8 cellular contexts compared by ENCODE assay signal in the genomic region with DNA sequence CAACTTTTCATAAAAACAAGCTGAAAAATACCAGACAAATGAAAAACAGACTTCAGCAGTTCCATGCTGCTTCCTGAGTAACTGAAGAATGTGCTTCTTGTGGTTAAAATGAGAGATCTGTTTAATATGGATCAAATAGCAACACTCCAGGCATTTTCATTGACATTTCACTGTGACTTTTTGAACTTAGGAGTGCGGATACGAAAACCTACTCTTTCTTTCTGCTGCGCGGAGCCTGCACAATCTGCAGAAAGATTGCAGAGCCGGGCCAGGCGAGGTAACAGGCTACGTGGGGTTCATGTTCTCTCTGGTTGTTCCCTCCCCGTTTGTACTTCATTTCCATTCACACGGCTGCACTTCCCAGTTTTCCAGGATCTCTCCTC. TPM values are rescaled to one million over a fixed set of nuclear protein-coding genes. Genes with fewer than 3 reads are reported as not detected.
DNase-seq lines count a peak whose midpoint lies in the region; ATAC-seq and TF ChIP-seq lines count a peak whose summit lies in the region.

No MANE protein-coding gene starts in this region.

- H3K27ac Mint-ChIP-seq in GM23338: peak overlapping the region; percentile 96
- peak overlapping the region; percentile 82 for H3K27ac Mint-ChIP-seq in activated T-helper 1 cell treated with anti-CD3 and anti-CD28 coated beads, Interleukin-12 subunit alpha, Interleukin-12 subunit beta, Interleukin-2, Interleukin-4 antibody, amounts not matched to agents 30 ng/mL and 10 ng/mL and 1 ng/mL, durations not matched to agents 14 hours and 24 hours and 36 hours

- H3K4me3 ChIP-seq in GM23338: peak overlapping the region; percentile 91
- peak overlapping the region; percentile 84 for H3K4me3 ChIP-seq in right atrium auricular region
- H3K4me3 ChIP-seq in skeletal muscle cell (ENCODE audit: low read depth, low read length): peak overlapping the region; percentile 81

- intact Hi-C loops in activated T-helper 1 cell treated with anti-CD3 and anti-CD28 coated beads, Interleukin-12 subunit alpha, Interleukin-12 subunit beta, Interleukin-2, Interleukin-4 antibody, amounts not matched to agents 30 ng/mL and 10 ng/mL and 1 ng/mL, durations not matched to agents 14 hours and 24 hours and 36 hours (cut with micrococcal nuclease): loop anchor here (5.0 kb wide), 1 partner anchor 1951 kb away; a partner anchor contains a TSS

- peak overlapping the region; percentile 95 for H3K4me2 ChIP-seq in GM23338

- no peaks in the 10 kb centered on the region for H4K20me1 ChIP-seq in GM23338 (replicated peaks; ENCODE audit: insufficient read depth)

- TF ChIP-seq CTCF in GM23338 (conservative IDR thresholded peaks at IDR 0.05; ENCODE audit: low read depth in 2 of 2): no peak
- TF ChIP-seq CTCF in right atrium auricular region (IDR thresholded peaks at IDR 0.05): no peak

- peaks cover 16% of the 10 kb centered on the region for H3K4me1 ChIP-seq in GM23338 (ENCODE audit: insufficient read depth)
- peaks cover 0 to 28% of the 10 kb centered on the region in 2 donors for H3K4me1 ChIP-seq in right atrium auricular region

- H2AFZ ChIP-seq in GM23338: peak overlapping the region; percentile 99

- H3K36me3 Mint-ChIP-seq in GM23338 (ENCODE audit: low read depth): peaks cover 22% of the 10 kb centered on the region
- H3K36me3 Mint-ChIP-seq in activated T-helper 1 cell treated with anti-CD3 and anti-CD28 coated beads, Interleukin-12 subunit alpha, Interleukin-12 subunit beta, Interleukin-2, Interleukin-4 antibody, amounts not matched to agents 30 ng/mL and 10 ng/mL and 1 ng/mL, durations not matched to agents 14 hours and 24 hours and 36 hours (ENCODE audit: low read depth): peaks cover 1% of the 10 kb centered on the region

- H3K36me3 ChIP-seq in GM23338 (ENCODE audit: insufficient read depth): no peaks in the 10 kb centered on the region
- H3K36me3 ChIP-seq in right atrium auricular region: no peaks in the 10 kb centered on the region

- peaks cover 21% of the 10 kb centered on the region; the same call in 1 of the 2 replicates for H3F3A ChIP-seq in GM23338 (replicated peaks; ENCODE audit: low read depth)

- no peaks in the 10 kb centered on the region for H3K27me3 ChIP-seq in GM23338 (ENCODE audit: insufficient read depth)
- H3K27me3 ChIP-seq in right atrium auricular region: no peaks in the 10 kb centered on the region

- peaks cover 33% of the 10 kb centered on the region for H3K4me1 Mint-ChIP-seq in GM23338
- H3K4me1 Mint-ChIP-seq in activated T-helper 1 cell treated with anti-CD3 and anti-CD28 coated beads, Interleukin-12 subunit alpha, Interleukin-12 subunit beta, Interleukin-2, Interleukin-4 antibody, amounts not matched to agents 30 ng/mL and 10 ng/mL and 1 ng/mL, durations not matched to agents 14 hours and 24 hours and 36 hours (ENCODE audit: low read depth): peaks cover 29% of the 10 kb centered on the region

- H3K27ac ChIP-seq in GM23338 (ENCODE audit: low read depth): peak overlapping the region; percentile 99
- H3K27ac ChIP-seq in right atrium auricular region: peak overlapping the region; percentile 97

- ATAC-seq in GM23338: peak; percentile 0; the same call in 2 of the 3 replicates
- ATAC-seq in GM19452 (IDR thresholded peaks at IDR 0.05; ENCODE audit: unreplicated experiment): no peak

- H3K79me2 ChIP-seq in GM23338 (replicated peaks; ENCODE audit: insufficient read depth): peaks cover 33% of the 10 kb centered on the region

- no peaks in the 10 kb centered on the region for H3K9me2 ChIP-seq in GM23338 (ENCODE audit: insufficient read depth)

- no peaks in the 10 kb centered on the region for H3K9me3 ChIP-seq in right atrium auricular region

- peak overlapping the region; percentile 88 for H3K4me3 Mint-ChIP-seq in GM23338
- peak overlapping the region; percentile 85 for H3K4me3 Mint-ChIP-seq in activated T-helper 1 cell treated with anti-CD3 and anti-CD28 coated beads, Interleukin-12 subunit alpha, Interleukin-12 subunit beta, Interleukin-2, Interleukin-4 antibody, amounts not matched to agents 30 ng/mL and 10 ng/mL and 1 ng/mL, durations not matched to agents 14 hours and 24 hours and 36 hours

- DNase-seq in AG20443 (ENCODE audit: low spot score) (peak; percentile 41), GM23338 (ENCODE audit: low spot score) (no peak), right atrium auricular region (ENCODE audit: low spot score) (no peak), skeletal muscle cell (ENCODE audit: low read depth) (no peak), NCI-H524 (lab: John Stamatoyannopoulos, UW) (no peak), ureter (ENCODE audit: low spot score) (no peak)
- no peak for DNase-seq in activated T-helper 1 cell treated with anti-CD3 and anti-CD28 coated beads, Interleukin-12 subunit alpha, Interleukin-12 subunit beta, Interleukin-2, Interleukin-4 antibody, amounts not matched to agents 30 ng/mL and 10 ng/mL and 1 ng/mL, durations not matched to agents 14 hours and 24 hours and 36 hours (ENCODE audit: low spot score)

- peaks cover 15% of the 10 kb centered on the region for H3K27me3 Mint-ChIP-seq in GM23338 (ENCODE audit: insufficient read depth, low read depth, poor library complexity)
- peaks cover 2% of the 10 kb centered on the region for H3K27me3 Mint-ChIP-seq in activated T-helper 1 cell treated with anti-CD3 and anti-CD28 coated beads, Interleukin-12 subunit alpha, Interleukin-12 subunit beta, Interleukin-2, Interleukin-4 antibody, amounts not matched to agents 30 ng/mL and 10 ng/mL and 1 ng/mL, durations not matched to agents 14 hours and 24 hours and 36 hours (ENCODE audit: insufficient read depth)

- peaks cover 9% of the 10 kb centered on the region; the same call in 2 of the 3 replicates for H3K9me3 Mint-ChIP-seq in GM23338
- no peaks in the 10 kb centered on the region for H3K9me3 Mint-ChIP-seq in activated T-helper 1 cell treated with anti-CD3 and anti-CD28 coated beads, Interleukin-12 subunit alpha, Interleukin-12 subunit beta, Interleukin-2, Interleukin-4 antibody, amounts not matched to agents 30 ng/mL and 10 ng/mL and 1 ng/mL, durations not matched to agents 14 hours and 24 hours and 36 hours

RNA-seq across cellular contexts. Expression of a gene that starts 0.6 kb away (rescaled TPM):
- 22.8 and 32.6 TPM in 2 replicates for total RNA-seq in GM23338 (2014; rRNA removed; shearing (Covaris generic))
- polyA plus RNA-seq in GM23338 (2016; fragmentation: Nextera tagmentation; extraction: Ambion mirVana): 21.6 and 23.0 TPM in 2 replicates
- 17.7 and 18.3 TPM in 2 replicates for total RNA-seq in activated T-helper 1 cell treated with anti-CD3 and anti-CD28 coated beads, Interleukin-12 subunit alpha, Interleukin-12 subunit beta, Interleukin-2, Interleukin-4 antibody, amounts not matched to agents 30 ng/mL and 10 ng/mL and 1 ng/mL, durations not matched to agents 14 hours and 24 hours and 36 hours
- total RNA-seq in right atrium auricular region (10 to 100 TPM; 12.5 to 18.1 TPM), ureter (32.1 TPM)

RNA-seq across cellular contexts. Expression of a gene that starts 10.1 kb away (rescaled TPM):
- 67.1 and 73.7 TPM in 2 replicates for total RNA-seq in GM23338 (2014; rRNA removed; shearing (Covaris generic))
- polyA plus RNA-seq in GM23338 (2016; fragmentation: Nextera tagmentation; extraction: Ambion mirVana): 130 and 146 TPM in 2 replicates
- total RNA-seq in activated T-helper 1 cell treated with anti-CD3 and anti-CD28 coated beads, Interleukin-12 subunit alpha, Interleukin-12 subunit beta, Interleukin-2, Interleukin-4 antibody, amounts not matched to agents 30 ng/mL and 10 ng/mL and 1 ng/mL, durations not matched to agents 14 hours and 24 hours and 36 hours: 87.4 TPM in 2 replicates
- 10 to 100 TPM; 20.0 to 31.1 TPM for total RNA-seq in right atrium auricular region
- total RNA-seq in ureter: 57.8 TPM
